Comparison of ENCODE assay signal across 10 cellular contexts in genomic region chr5:141940695-141941271, GRCh38. TPM values are rescaled to one million over a fixed set of nuclear protein-coding genes. Genes with fewer than 3 reads are reported as not detected.
DNase-seq lines count a peak whose midpoint lies in the region; ATAC-seq, FAIRE-seq and TF ChIP-seq lines count a peak whose summit lies in the region.
"Had no signal": no experiment of that assay in that cellular context is flagged by ENCODE, and none has a peak within 500 bp of the region (broad histone marks: within the 10 kb centered on the region; RNA-seq: fewer than 3 reads in every experiment).

No MANE protein-coding gene starts in this region.

- no peaks in the 10 kb centered on the region for H3K9me3 Mint-ChIP-seq in type B pancreatic cell

- peak in 1 of 5 donors; percentile 36 for DNase-seq in heart left ventricle
- DNase-seq in Right ventricle myocardium inferior (ENCODE audit: missing footprints), result no peak
- DNase-seq in astrocyte of the hippocampus (ENCODE audit: low read depth, low spot score), result peak; percentile 84
- DNase-seq in lung microvascular endothelial cell (ENCODE audit: low read depth in 2 of 2), result peak; percentile 39 to 54
- DNase-seq in type B pancreatic cell (ENCODE audit: extremely low spot score, unreplicated experiment), result no peak
- no peak for DNase-seq in NCI-H748 (lab: John Stamatoyannopoulos, UW; ENCODE audit: unreplicated experiment)
- DNase-seq in H54 (ENCODE audit: insufficient read length, low spot score), result no peak
- DNase-seq: activated CD4-positive, alpha-beta T cell treated with anti-CD3 and anti-CD28 coated beads, Interleukin-2, amount 50 U/mL, for 4 hours had no signal

- no peaks in the 10 kb centered on the region for H3K27me3 Mint-ChIP-seq in type B pancreatic cell

- H3K36me3 ChIP-seq in heart left ventricle, result peaks cover 5 to 66% (median 46%) of the 10 kb centered on the region in 9 donors

- H3K4me3 Mint-ChIP-seq in type B pancreatic cell, result no peak overlapping the region

- peaks cover 0 to 42% (median 29%) of the 10 kb centered on the region in 12 donors for H3K4me1 ChIP-seq in heart left ventricle
- H3K4me1 ChIP-seq: prostate gland had no signal

- no peaks in the 10 kb centered on the region for H3K27me3 ChIP-seq in heart left ventricle

- no peak overlapping the region for H3K27ac Mint-ChIP-seq in type B pancreatic cell

- intact Hi-C loops in heart left ventricle (cut with DNase I), result no loop called here
- intact Hi-C loops in Right ventricle myocardium inferior (cut with DNase I), result no loop called here

- H3K4me3 ChIP-seq in heart left ventricle, result no peak overlapping the region
- H3K4me3 ChIP-seq: prostate gland had no signal

- ATAC-seq in heart left ventricle (peak in 3 of 4 donors; percentile 27 to 47 (median 38)), Right ventricle myocardium inferior (no peak), GM21360 (IDR thresholded peaks at IDR 0.05; ENCODE audit: unreplicated experiment) (no peak)

- TF ChIP-seq CTCF in heart left ventricle (IDR thresholded peaks at IDR 0.05) (peak in 3 of 12 donors; percentile 12 to 27 (median 15)), type B pancreatic cell (conservative IDR thresholded peaks at IDR 0.05) (no peak)

- peak overlapping the region in 10 of 12 donors; percentile 1 to 81 (median 44) for H3K27ac ChIP-seq in heart left ventricle

- H3K4me1 Mint-ChIP-seq in type B pancreatic cell (ENCODE audit: unreplicated experiment), result peaks cover 3% of the 10 kb centered on the region

- TF ChIP-seq POLR2A in heart left ventricle (IDR thresholded peaks at IDR 0.05) (no peak), H54 (IDR thresholded peaks at IDR 0.05; ENCODE audit: low read depth, low read length) (no peak)

- 49 to 63% (median 55%) methylated on average over 6 of the region's 6 CpGs for WGBS in heart left ventricle, 4 donors

- peaks cover 7% of the 10 kb centered on the region for H3K36me3 Mint-ChIP-seq in type B pancreatic cell

- H3K9me3 ChIP-seq in heart left ventricle, result no peaks in the 10 kb centered on the region
- H3K9me3 ChIP-seq: prostate gland had no signal

- no peak for FAIRE-seq in H54 (lab: Jason Lieb, UNC)

RNA-seq across cellular contexts. Expression of gene DELE1, which starts 17.1 kb away (rescaled TPM):
- total RNA-seq in heart left ventricle, result 100 to 1,000 TPM in 4 of 9 donors, 10 to 100 TPM in 5; 63.1 to 174 (median 96.0) TPM
- polyA plus RNA-seq in heart left ventricle, result 10 to 100 TPM; 56.8 to 59.1 TPM
- 94.4 TPM for total RNA-seq in Right ventricle myocardium inferior
- 46.4 and 53.2 TPM in 2 replicates for total RNA-seq in lung microvascular endothelial cell
- total RNA-seq in type B pancreatic cell (ENCODE audit: low replicate concordance), result 45.7 and 67.9 TPM in 2 replicates

RNA-seq across cellular contexts. Expression of gene PCDH12, which starts 17.2 kb away (rescaled TPM):
- 10 to 100 TPM in 6 of 9 donors, 1 to 10 TPM in 3; 5.0 to 23.9 (median 11.2) TPM for total RNA-seq in heart left ventricle
- polyA plus RNA-seq in heart left ventricle, result 1 to 10 TPM; 2.9 to 5.7 TPM
- total RNA-seq in Right ventricle myocardium inferior, result 10.4 TPM
- total RNA-seq in lung microvascular endothelial cell, result 12.7 and 22.2 TPM in 2 replicates
- total RNA-seq in type B pancreatic cell (ENCODE audit: low replicate concordance), result not detected in 2 replicates

RNA-seq across cellular contexts. Expression of gene RNF14, which starts 28.1 kb away (rescaled TPM):
- total RNA-seq in heart left ventricle, result 100 to 1,000 TPM in 5 of 9 donors, 10 to 100 TPM in 4; 88.5 to 131 (median 103) TPM
- 100 to 1,000 TPM in 1 of 2 donors, 10 to 100 TPM in 1; 21.3 to 105 TPM for polyA plus RNA-seq in heart left ventricle
- 98.0 TPM for total RNA-seq in Right ventricle myocardium inferior
- total RNA-seq in lung microvascular endothelial cell, result 37.3 and 46.6 TPM in 2 replicates
- 39.8 and 59.2 TPM in 2 replicates for total RNA-seq in type B pancreatic cell (ENCODE audit: low replicate concordance)

Comparison
In these comparisons a context has a peak if more than half of its experiments do, and no peak if none do; other contexts are left out.
1. ATAC-seq: peak in heart left ventricle (3 of 4); none in Right ventricle myocardium inferior (single experiment) and GM21360 (single experiment).
2. DNase-seq: peak in astrocyte of the hippocampus (single experiment) and lung microvascular endothelial cell (2 of 2); none in Right ventricle myocardium inferior (single experiment), type B pancreatic cell (single experiment), NCI-H748 (single experiment) and H54 (single experiment).